8 cellular contexts compared by ENCODE assay signal in genomic region chr19:48513289-48514122, GRCh38. TPM values are rescaled to one million over a fixed set of nuclear protein-coding genes. Genes with fewer than 3 reads are reported as not detected.
A peak's percentile ranks its signal among the peaks of the same experiment; 100 is the strongest.
DNase-seq lines count a peak whose midpoint lies in the region; ATAC-seq and TF ChIP-seq lines count a peak whose summit lies in the region.

No MANE protein-coding gene starts in this region.

- no peak overlapping the region for H2AK5ac ChIP-seq in H9 (ENCODE audit: insufficient read length, low read length)

- POLR2A ChIA-PET in CD4-positive, alpha-beta memory T cell (lab: Charles Lee; ENCODE audit: partially characterized antibody) = interaction anchor here (0.6 to 2.8 kb wide), 16 partner anchors 11 to 1150 kb away, joined by 3 to 10 read pairs (median 3); partner anchors contain the start of genes DBP, KDELR1, RPL18 and SPHK2

- intact Hi-C loops in CD4-positive, alpha-beta memory T cell (cut with micrococcal nuclease) = loop anchor here (1.0 to 5.0 kb wide), 3 partner anchors 66 to 1129 kb away; partner anchors contain the start of genes GRWD1, RRAS, SCAF1 and TMEM143

- H3K23me2 ChIP-seq in H9 (ENCODE audit: insufficient read length, low read depth, low read length, poor library complexity, severe bottlenecking) = peaks cover 12% of the 10 kb centered on the region

- H4K8ac ChIP-seq in H9 (replicated peaks; ENCODE audit: insufficient read length, low read depth, low read length) = no peak overlapping the region

- H3K27ac ChIP-seq in CD4-positive, alpha-beta memory T cell (ENCODE audit: low read depth, low read length) = peak overlapping the region; percentile 59
- H3K27ac ChIP-seq in H9 (ENCODE audit: insufficient read length, low read depth, low read length) = no peak overlapping the region
- peak overlapping the region; percentile 92 for H3K27ac ChIP-seq in cingulate gyrus (ENCODE audit: low read depth, low read length)

- H4K20me1 ChIP-seq in H9 (ENCODE audit: control insufficient read depth, insufficient read depth, insufficient read length) = no peaks in the 10 kb centered on the region

- H2AFZ ChIP-seq in H9 (ENCODE audit: low read length) = no peak overlapping the region

- WGBS in H9 (ENCODE audit: extremely low coverage, insufficient read length, low lambda C conversion rate) = no CpG with 5 or more reads among the region's 54 CpGs

- no peak overlapping the region for H2BK20ac ChIP-seq in H9 (ENCODE audit: low read depth, low read length, poor library complexity, severe bottlenecking)

- H3K27me3 ChIP-seq in CD4-positive, alpha-beta memory T cell (ENCODE audit: insufficient read depth, low read length) = no peaks in the 10 kb centered on the region
- peaks cover 2% of the 10 kb centered on the region; the same call in 1 of the 2 replicates for H3K27me3 ChIP-seq in H9 (ENCODE audit: insufficient read depth, low read length)

- H3K9ac ChIP-seq in H9 (ENCODE audit: extremely low read depth, insufficient read length, low read length) = no peak overlapping the region

- H3K27me3 Mint-ChIP-seq in CD4-positive, alpha-beta memory T cell = no peaks in the 10 kb centered on the region
- H3K27me3 Mint-ChIP-seq in H9 (ENCODE audit: low read depth) = peaks cover 9% of the 10 kb centered on the region

- no peaks in the 10 kb centered on the region for H3K79me2 ChIP-seq in H9 (ENCODE audit: insufficient read depth, low read length)

- DNase-seq in CD4-positive, alpha-beta memory T cell = peak; percentile 70 to 88 (median 73)
- DNase-seq in H9 (peak; percentile 94), NCI-H345 treated with DMSO at 0.1 percent for 48 hours (lab: John Stamatoyannopoulos, UW; ENCODE audit: unreplicated experiment) (peak; percentile 48), left lobe of liver (ENCODE audit: low spot score) (no peak)
- peak; percentile 55 for DNase-seq in activated CD4-positive, CD25-positive, alpha-beta regulatory T cell treated with anti-CD3 and anti-CD28 coated beads, Interleukin-2, amount 50 U/mL, for 72 hours
- peak; percentile 51 to 57 for DNase-seq in stimulated activated CD4-positive, alpha-beta T cell treated with anti-CD3 and anti-CD28 coated beads, Interleukin-2, amount 100 ng/mL, for 48 hours

- H3K4me3 Mint-ChIP-seq in CD4-positive, alpha-beta memory T cell = no peak overlapping the region
- no peak overlapping the region for H3K4me3 Mint-ChIP-seq in H9

- H3K4me1 Mint-ChIP-seq in CD4-positive, alpha-beta memory T cell = peaks cover 6 to 16% (median 11%) of the 10 kb centered on the region in 4 donors
- H3K4me1 Mint-ChIP-seq in H9 = peaks cover 20 to 38% of the 10 kb centered on the region in 2 experiments

- no peak overlapping the region for H2BK120ac ChIP-seq in H9 (ENCODE audit: low read depth, low read length, poor library complexity, severe bottlenecking)

- H3K36me3 ChIP-seq in CD4-positive, alpha-beta memory T cell (ENCODE audit: insufficient read depth, low read length) = no peaks in the 10 kb centered on the region

- ATAC-seq in left lobe of liver (peak; percentile 86), GM18907 (IDR thresholded peaks at IDR 0.05; ENCODE audit: unreplicated experiment) (no peak)

- peak overlapping the region; percentile 65 to 89 for H3K4me3 ChIP-seq in CD4-positive, alpha-beta memory T cell (ENCODE audit: low read length in 2 of 2)

- no peak overlapping the region for H3T11ph ChIP-seq in H9 (ENCODE audit: low read length)

- H2BK12ac ChIP-seq in H9 (ENCODE audit: insufficient read length, low read depth, low read length) = no peak overlapping the region

- H3K18ac ChIP-seq in H9 (ENCODE audit: insufficient read length, low read depth, low read length) = peak overlapping the region; percentile 21

- H2BK5ac ChIP-seq in H9 (ENCODE audit: insufficient read length, low read length) = no peak overlapping the region

- H3K23ac ChIP-seq in H9 (ENCODE audit: insufficient read length, low read depth, low read length) = no peak overlapping the region

- no peaks in the 10 kb centered on the region for H3K9me3 ChIP-seq in CD4-positive, alpha-beta memory T cell (ENCODE audit: control insufficient read depth in 1 of 2, low read length in 2 of 2)
- no peaks in the 10 kb centered on the region for H3K9me3 ChIP-seq in H9 (ENCODE audit: control insufficient read depth, low read depth, low read length)

- CTCF ChIA-PET in CD4-positive, alpha-beta memory T cell (lab: Charles Lee; ENCODE audit: partially characterized antibody) = interaction anchor here (1.0 to 1.4 kb wide), 3 partner anchors 24 to 75 kb away, joined by 4 to 9 read pairs (median 5); no protein-coding TSS in a partner anchor

- H3K27ac Mint-ChIP-seq in CD4-positive, alpha-beta memory T cell = peak overlapping the region in 3 of 7 donors; percentile 68 to 96 (median 91)
- H3K27ac Mint-ChIP-seq in H9 = peak overlapping the region in 1 of 3 experiments; percentile 76; a peak in 2 of 7 replicates

- H3K4me2 ChIP-seq in H9 (ENCODE audit: insufficient read depth, insufficient read length, low read length) = peak overlapping the region; percentile 31

- peaks cover 0 to 4% of the 10 kb centered on the region in 2 donors for H3K36me3 Mint-ChIP-seq in CD4-positive, alpha-beta memory T cell
- H3K36me3 Mint-ChIP-seq in H9 (ENCODE audit: insufficient read depth in 1 of 3, low read depth in 3 of 3) = no peaks in the 10 kb centered on the region

- H2BK15ac ChIP-seq in H9 (ENCODE audit: low read depth, low read length) = no peak overlapping the region

- no peaks in the 10 kb centered on the region for H3K79me1 ChIP-seq in H9 (ENCODE audit: insufficient read depth, low read depth, low read length, poor library complexity, severe bottlenecking)

- H3K9me3 Mint-ChIP-seq in CD4-positive, alpha-beta memory T cell = no peaks in the 10 kb centered on the region
- no peaks in the 10 kb centered on the region for H3K9me3 Mint-ChIP-seq in H9

- H4K5ac ChIP-seq in H9 (ENCODE audit: insufficient read length, low read depth, low read length) = no peak overlapping the region

- H4K91ac ChIP-seq in H9 (ENCODE audit: insufficient read length, low read depth, low read length) = no peak overlapping the region

- no peak overlapping the region for H3K4ac ChIP-seq in H9 (ENCODE audit: low read depth, low read length)

- no peak overlapping the region for H3K56ac ChIP-seq in H9 (ENCODE audit: insufficient read length, low read depth, low read length)

- peaks cover 27% of the 10 kb centered on the region for H3K4me1 ChIP-seq in CD4-positive, alpha-beta memory T cell (ENCODE audit: insufficient read depth, low read length)
- H3K4me1 ChIP-seq in H9 (ENCODE audit: insufficient read depth, low read length) = no peaks in the 10 kb centered on the region; the same call in 1 of the 2 replicates

- 0 out of 2 replicates have a peak overlapping the region, but pooled peaks have one; percentile 52 for H3K14ac ChIP-seq in H9 (ENCODE audit: insufficient read depth, low read length)

- no peak for TF ChIP-seq CTCF in H9 (conservative IDR thresholded peaks at IDR 0.05)

RNA-seq across cellular contexts. Expression of gene LMTK3, which starts 1.9 kb away (rescaled TPM):
- 10 to 100 TPM; 18.5 to 20.6 TPM for total RNA-seq in CD4-positive, alpha-beta memory T cell
- polyA plus RNA-seq in CD4-positive, alpha-beta memory T cell = under 1 TPM in 1 of 2 donors, not detected in 1; 0.17 TPM
- total RNA-seq in H9 (2021) = 14.4 and 15.2 TPM in 2 replicates
- total RNA-seq in left lobe of liver = 0.43 TPM

RNA-seq across cellular contexts. Expression of gene SULT2B1, which starts 38.5 kb away (rescaled TPM):
- total RNA-seq in CD4-positive, alpha-beta memory T cell = not detected
- polyA plus RNA-seq in CD4-positive, alpha-beta memory T cell = under 1 TPM in 1 of 2 donors, not detected in 1; 0.13 TPM
- total RNA-seq in H9 (2021) (1.3 and 1.7 TPM in 2 replicates), left lobe of liver (not detected)

RNA-seq across cellular contexts. Expression of gene CYTH2, which starts 44.3 kb away (rescaled TPM):
- 10 to 100 TPM; 74.9 to 89.0 TPM for total RNA-seq in CD4-positive, alpha-beta memory T cell
- polyA plus RNA-seq in CD4-positive, alpha-beta memory T cell = 10 to 100 TPM; 30.1 to 31.3 TPM
- total RNA-seq in H9 (2021) = 97.1 and 103 TPM in 2 replicates
- total RNA-seq in left lobe of liver = 13.9 TPM

RNA-seq across cellular contexts. Expression of gene KCNJ14, which starts 58.1 kb away (rescaled TPM):
- total RNA-seq in CD4-positive, alpha-beta memory T cell = 1 to 10 TPM; 2.5 to 3.6 TPM
- under 1 TPM; 0.18 to 0.22 TPM for polyA plus RNA-seq in CD4-positive, alpha-beta memory T cell
- total RNA-seq in H9 (2021) (1.1 and 1.2 TPM in 2 replicates), left lobe of liver (0.38 TPM)

Comparison
In these comparisons a context has a peak if more than half of its experiments do, and no peak if none do; other contexts are left out.
1. RNA of gene LMTK3, which starts 1.9 kb away (total RNA-seq): 18.5 to 20.6 TPM in CD4-positive, alpha-beta memory T cell and 14.4 to 15.2 TPM in H9; 0.43 TPM in left lobe of liver (single experiment); every median in the first group is over 10 times any median in the second.